Comparison of ENCODE assay signal across 8 cellular contexts in the genomic region with DNA sequence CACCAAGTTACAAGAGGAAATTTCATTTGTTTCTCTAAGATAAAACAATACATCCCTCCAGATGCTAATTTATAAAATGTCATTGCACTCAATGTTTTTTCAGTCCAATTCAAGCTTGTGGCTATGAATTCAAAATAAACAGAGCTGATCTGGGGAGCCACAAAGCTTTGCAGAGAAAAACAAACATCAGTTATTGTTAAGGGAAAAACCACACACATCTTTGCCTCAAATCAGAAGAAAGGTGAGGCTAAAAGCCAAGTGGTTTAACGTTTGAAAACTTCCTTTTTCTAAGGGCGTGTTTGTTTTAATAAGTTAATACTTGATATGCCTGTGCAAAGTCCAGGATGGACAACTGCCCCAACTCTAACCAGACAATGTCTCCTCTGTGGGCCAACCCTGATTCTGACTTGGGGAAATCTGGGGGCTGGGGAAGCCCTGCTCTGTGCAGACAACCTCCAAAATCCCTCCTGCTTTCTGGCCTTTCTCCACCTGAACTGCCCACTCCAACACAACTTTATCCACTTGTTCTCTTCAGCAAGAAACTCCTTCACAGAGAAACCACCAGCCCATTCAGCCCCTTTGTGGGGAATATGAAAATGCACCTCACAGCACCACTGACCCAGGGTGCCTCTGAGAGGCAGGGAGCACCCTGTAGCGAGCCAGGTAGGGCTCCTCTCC. TPM values are rescaled to one million over a fixed set of nuclear protein-coding genes. Genes with fewer than 3 reads are reported as not detected.
A peak's percentile ranks its signal among the peaks of the same experiment; 100 is the strongest.
DNase-seq lines count a peak whose midpoint lies in the region; ATAC-seq and TF ChIP-seq lines count a peak whose summit lies in the region.

No MANE protein-coding gene starts in this region.

- H3K4me1 Mint-ChIP-seq in WTC11, result peaks cover 49% of the 10 kb centered on the region

- in situ Hi-C loops in GM18951 (cut with MboI; ENCODE audit: low sequenced_read_pairs, unreplicated experiment), result loop anchor here (5.0 kb wide), 1 partner anchor 43 kb away; no protein-coding TSS in a partner anchor
- in situ Hi-C loops in astrocyte of the spinal cord (cut with HindIII; ENCODE audit: low sequenced_read_pairs), result no loop called here
- in situ Hi-C loops in HAP-1 (cut with MboI; ENCODE audit: low sequenced_read_pairs), result no loop called here

- no peaks in the 10 kb centered on the region for H3K36me3 ChIP-seq in HAP-1 (replicated peaks)

- no peak overlapping the region for H3K4me3 Mint-ChIP-seq in WTC11

- H3K27me3 Mint-ChIP-seq in WTC11 (ENCODE audit: low read depth), result peaks cover 2% of the 10 kb centered on the region; the same call in 1 of the 2 replicates

- H3K4me1 ChIP-seq in HAP-1, result no peaks in the 10 kb centered on the region

- H3K36me3 Mint-ChIP-seq in WTC11, result no peaks in the 10 kb centered on the region

- no peaks in the 10 kb centered on the region for H3K9me3 Mint-ChIP-seq in WTC11

- H3K27ac Mint-ChIP-seq in WTC11, result no peak overlapping the region

- H3K9me3 ChIP-seq in HAP-1, result no peaks in the 10 kb centered on the region

- H3K4me3 ChIP-seq in astrocyte of the spinal cord (ENCODE audit: low read depth, low read length), result no peak overlapping the region
- H3K4me3 ChIP-seq in HAP-1, result no peak overlapping the region

- POLR2A ChIA-PET in WTC11 (lab: Charles Lee), result no interaction called here

- TF ChIP-seq CTCF in astrocyte of the spinal cord (IDR thresholded peaks at IDR 0.05; ENCODE audit: low read depth, low read length) (no peak), WTC11 (IDR thresholded peaks at IDR 0.05) (no peak)

- peak; percentile 43 for TF ChIP-seq POLR2A in GM18951 (IDR thresholded peaks at IDR 0.05; ENCODE audit: extremely low read depth, insufficient read depth, insufficient read length)

- H3K27me3 ChIP-seq in HAP-1 (ENCODE audit: low read depth), result no peaks in the 10 kb centered on the region

- peak; percentile 75 for ATAC-seq in HG03108 (IDR thresholded peaks at IDR 0.05; ENCODE audit: unreplicated experiment)
- no peak for ATAC-seq in WTC11

- CTCF ChIA-PET in WTC11 (lab: Charles Lee), result no interaction called here

- DNase-seq in astrocyte of the spinal cord (ENCODE audit: low read depth, low spot score) (peak; percentile 77), renal cortical epithelial cell (ENCODE audit: low read depth) (peak; percentile 99), NCI-H2107 treated with DMSO at 0.1 percent for 48 hours (lab: John Stamatoyannopoulos, UW; ENCODE audit: unreplicated experiment) (no peak), AG08395 (ENCODE audit: low spot score) (no peak), HAP-1 (ENCODE audit: low spot score in 2 of 2) (no peak), WTC11 (ENCODE audit: low spot score) (no peak)

TF ChIP-seq in WTC11, 78 proteins besides CTCF, POLR2A, EP300 and RAD21:
- TF ChIP-seq FOXJ3 (CRISPR knock-in tag; IDR thresholded peaks at IDR 0.05; ENCODE audit: borderline replicate concordance), result no peak
- TF ChIP-seq TP53 (CRISPR knock-in tag; IDR thresholded peaks at IDR 0.05), result no peak
- TF ChIP-seq, protein P1, sequence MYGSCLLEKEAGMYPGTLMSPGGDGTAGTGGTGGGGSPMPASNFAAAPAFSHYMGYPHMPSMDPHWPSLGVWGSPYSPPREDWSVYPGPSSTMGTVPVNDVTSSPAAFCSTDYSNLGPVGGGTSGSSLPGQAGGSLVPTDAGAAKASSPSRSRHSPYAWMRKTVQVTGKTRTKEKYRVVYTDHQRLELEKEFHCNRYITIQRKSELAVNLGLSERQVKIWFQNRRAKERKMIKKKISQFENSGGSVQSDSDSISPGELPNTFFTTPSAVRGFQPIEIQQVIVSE (CRISPR knock-in tag; IDR thresholded peaks at IDR 0.05; ENCODE audit: borderline replicate concordance), result no peak
- TF ChIP-seq ZNF512 (CRISPR knock-in tag; IDR thresholded peaks at IDR 0.05; ENCODE audit: borderline replicate concordance), result no peak
- no peak for TF ChIP-seq RORB (CRISPR knock-in tag; IDR thresholded peaks at IDR 0.05)
- no peak for TF ChIP-seq ZNF263 (CRISPR knock-in tag; IDR thresholded peaks at IDR 0.05; ENCODE audit: low read depth)
- no peak for TF ChIP-seq NR3C1 (CRISPR knock-in tag; conservative IDR thresholded peaks at IDR 0.05; ENCODE audit: low read depth)
- no peak for TF ChIP-seq USF2 (CRISPR knock-in tag; IDR thresholded peaks at IDR 0.05)
- TF ChIP-seq, protein P2, sequence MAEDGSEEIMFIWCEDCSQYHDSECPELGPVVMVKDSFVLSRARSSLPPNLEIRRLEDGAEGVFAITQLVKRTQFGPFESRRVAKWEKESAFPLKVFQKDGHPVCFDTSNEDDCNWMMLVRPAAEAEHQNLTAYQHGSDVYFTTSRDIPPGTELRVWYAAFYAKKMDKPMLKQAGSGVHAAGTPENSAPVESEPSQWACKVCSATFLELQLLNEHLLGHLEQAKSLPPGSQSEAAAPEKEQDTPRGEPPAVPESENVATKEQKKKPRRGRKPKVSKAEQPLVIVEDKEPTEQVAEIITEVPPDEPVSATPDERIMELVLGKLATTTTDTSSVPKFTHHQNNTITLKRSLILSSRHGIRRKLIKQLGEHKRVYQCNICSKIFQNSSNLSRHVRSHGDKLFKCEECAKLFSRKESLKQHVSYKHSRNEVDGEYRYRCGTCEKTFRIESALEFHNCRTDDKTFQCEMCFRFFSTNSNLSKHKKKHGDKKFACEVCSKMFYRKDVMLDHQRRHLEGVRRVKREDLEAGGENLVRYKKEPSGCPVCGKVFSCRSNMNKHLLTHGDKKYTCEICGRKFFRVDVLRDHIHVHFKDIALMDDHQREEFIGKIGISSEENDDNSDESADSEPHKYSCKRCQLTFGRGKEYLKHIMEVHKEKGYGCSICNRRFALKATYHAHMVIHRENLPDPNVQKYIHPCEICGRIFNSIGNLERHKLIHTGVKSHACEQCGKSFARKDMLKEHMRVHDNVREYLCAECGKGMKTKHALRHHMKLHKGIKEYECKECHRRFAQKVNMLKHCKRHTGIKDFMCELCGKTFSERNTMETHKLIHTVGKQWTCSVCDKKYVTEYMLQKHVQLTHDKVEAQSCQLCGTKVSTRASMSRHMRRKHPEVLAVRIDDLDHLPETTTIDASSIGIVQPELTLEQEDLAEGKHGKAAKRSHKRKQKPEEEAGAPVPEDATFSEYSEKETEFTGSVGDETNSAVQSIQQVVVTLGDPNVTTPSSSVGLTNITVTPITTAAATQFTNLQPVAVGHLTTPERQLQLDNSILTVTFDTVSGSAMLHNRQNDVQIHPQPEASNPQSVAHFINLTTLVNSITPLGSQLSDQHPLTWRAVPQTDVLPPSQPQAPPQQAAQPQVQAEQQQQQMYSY (CRISPR knock-in tag; IDR thresholded peaks at IDR 0.05), result no peak
- TF ChIP-seq ATF1 (CRISPR knock-in tag; IDR thresholded peaks at IDR 0.05), result no peak
- TF ChIP-seq SMAD4 (CRISPR knock-in tag; IDR thresholded peaks at IDR 0.05), result no peak

RNA-seq across cellular contexts. Expression of gene NT5E, which starts 44.6 kb away (rescaled TPM):
- total RNA-seq in renal cortical epithelial cell (39.3 and 164 TPM in 2 replicates), WTC11 (2021) (0.62 to 0.94 TPM (median 0.81 TPM) in 3 replicates)

Comparison
In these comparisons a context has a peak if more than half of its experiments do, and no peak if none do; other contexts are left out.
1. DNase-seq: peak in astrocyte of the spinal cord (single experiment) and renal cortical epithelial cell (single experiment); none in NCI-H2107 treated with DMSO at 0.1 percent for 48 hours (single experiment), AG08395 (single experiment), HAP-1 (0 of 2) and WTC11 (single experiment).
2. RNA of gene NT5E, which starts 44.6 kb away (total RNA-seq): 39.3 to 164 TPM in renal cortical epithelial cell; 0.62 to 0.94 TPM in WTC11; every median in the first group is over 10 times any median in the second.